12 cellular contexts compared by ENCODE assay signal in genomic region chr17:4332296-4332970, GRCh38. TPM values are rescaled to one million over a fixed set of nuclear protein-coding genes. Genes with fewer than 3 reads are reported as not detected.
A peak's percentile ranks its signal among the peaks of the same experiment; 100 is the strongest.
DNase-seq lines count a peak whose midpoint lies in the region; ATAC-seq, FAIRE-seq and TF ChIP-seq lines count a peak whose summit lies in the region.
"Had no signal": no experiment of that assay in that cellular context is flagged by ENCODE, and none has a peak within 500 bp of the region (broad histone marks: within the 10 kb centered on the region; RNA-seq: fewer than 3 reads in every experiment).

No MANE protein-coding gene starts in this region.

- H3K9me3 ChIP-seq in H9 (ENCODE audit: control insufficient read depth, low read depth, low read length): no peaks in the 10 kb centered on the region
- H3K9me3 ChIP-seq in astrocyte (ENCODE audit: insufficient read depth, low read depth, low read length): no peaks in the 10 kb centered on the region
- no peaks in the 10 kb centered on the region for H3K9me3 ChIP-seq in effector memory CD4-positive, alpha-beta T cell (ENCODE audit: control insufficient read depth, low read length)
- H3K9me3 ChIP-seq in thyroid gland: no peaks in the 10 kb centered on the region
- H3K9me3 ChIP-seq: tibial artery had no signal

- peak overlapping the region in 2 of 3 experiments; percentile 10 to 91; a peak in 4 of 7 replicates for H3K27ac Mint-ChIP-seq in H9
- peak overlapping the region; percentile 13 for H3K27ac Mint-ChIP-seq in astrocyte (ENCODE audit: unreplicated experiment)
- peak overlapping the region; percentile 42 for H3K27ac Mint-ChIP-seq in memory B cell

- no peak overlapping the region for H4K91ac ChIP-seq in H9 (ENCODE audit: insufficient read length, low read depth, low read length)

- ATAC-seq in memory B cell (ENCODE audit: low read depth) (no peak), HG03159 (IDR thresholded peaks at IDR 0.05; ENCODE audit: unreplicated experiment) (no peak)

- H2BK120ac ChIP-seq in H9 (ENCODE audit: low read depth, low read length, poor library complexity, severe bottlenecking): no peak overlapping the region

- no peak overlapping the region for H3K23ac ChIP-seq in H9 (ENCODE audit: insufficient read length, low read depth, low read length)

- no peak overlapping the region for H3K18ac ChIP-seq in H9 (ENCODE audit: insufficient read length, low read depth, low read length)

- H3K79me1 ChIP-seq in H9 (ENCODE audit: insufficient read depth, low read depth, low read length, poor library complexity, severe bottlenecking): peaks cover 6% of the 10 kb centered on the region

- intact Hi-C loops in thyroid gland (cut with DNase I): no loop called here

- H2BK5ac ChIP-seq in H9 (ENCODE audit: insufficient read length, low read length): no peak overlapping the region

- no peak for FAIRE-seq in astrocyte (lab: Jason Lieb, UNC)

- H3K27me3 ChIP-seq in ACC112 (ENCODE audit: insufficient read depth, low read length) (no peaks in the 10 kb centered on the region), H9 (ENCODE audit: insufficient read depth, low read length) (no peaks in the 10 kb centered on the region), astrocyte (ENCODE audit: insufficient read depth, low read length) (no peaks in the 10 kb centered on the region), thyroid gland (no peaks in the 10 kb centered on the region)
- H3K27me3 ChIP-seq in effector memory CD4-positive, alpha-beta T cell (replicated peaks; ENCODE audit: control insufficient read depth, insufficient read depth, low read length, poor library complexity, severe bottlenecking): no peaks in the 10 kb centered on the region
- H3K27me3 ChIP-seq: tibial artery had no signal

- H3K4me3 Mint-ChIP-seq in H9 (no peak overlapping the region; a peak in 1 of 5 replicates), astrocyte (ENCODE audit: unreplicated experiment) (no peak overlapping the region), memory B cell (no peak overlapping the region)

- H3K27ac ChIP-seq in ACC112 (ENCODE audit: low read depth, low read length) (peak overlapping the region; percentile 36; the same call in 1 of the 2 replicates), H9 (ENCODE audit: insufficient read length, low read depth, low read length) (no peak overlapping the region), astrocyte (ENCODE audit: low read depth, low read length) (peak overlapping the region; percentile 38), thyroid gland (no peak overlapping the region)
- H3K27ac ChIP-seq in effector memory CD4-positive, alpha-beta T cell (ENCODE audit: insufficient read depth, low read length, poor library complexity, severe bottlenecking): no peak overlapping the region
- H3K27ac ChIP-seq: tibial artery had no signal

- no peak overlapping the region for H3K4ac ChIP-seq in H9 (ENCODE audit: low read depth, low read length)

- H4K20me1 ChIP-seq in H9 (ENCODE audit: control insufficient read depth, insufficient read depth, insufficient read length) (no peaks in the 10 kb centered on the region), astrocyte (ENCODE audit: insufficient read depth, low read length) (peaks cover 68% of the 10 kb centered on the region)

- TF ChIP-seq POLR2A in thyroid gland (IDR thresholded peaks at IDR 0.05): no peak

- no peak overlapping the region for H3K14ac ChIP-seq in H9 (ENCODE audit: insufficient read depth, low read length)

- H2BK15ac ChIP-seq in H9 (ENCODE audit: low read depth, low read length): no peak overlapping the region

- H3K27me3 Mint-ChIP-seq in H9 (ENCODE audit: low read depth): no peaks in the 10 kb centered on the region
- no peaks in the 10 kb centered on the region for H3K27me3 Mint-ChIP-seq in astrocyte (ENCODE audit: low read depth, unreplicated experiment)
- no peaks in the 10 kb centered on the region for H3K27me3 Mint-ChIP-seq in memory B cell

- peaks cover 29% of the 10 kb centered on the region for H3K4me1 ChIP-seq in ACC112 (ENCODE audit: control insufficient read depth, insufficient read depth, low read length, unreplicated experiment)
- H3K4me1 ChIP-seq in H9 (ENCODE audit: insufficient read depth, low read length): no peaks in the 10 kb centered on the region; the same call in 1 of the 2 replicates
- H3K4me1 ChIP-seq in astrocyte (ENCODE audit: insufficient read depth, low read length): peaks cover 26% of the 10 kb centered on the region
- peaks cover 22% of the 10 kb centered on the region for H3K4me1 ChIP-seq in effector memory CD4-positive, alpha-beta T cell (ENCODE audit: control insufficient read depth, insufficient read depth, low read length, poor library complexity, severe bottlenecking)
- H3K4me1 ChIP-seq in thyroid gland: peaks cover 9 to 14% of the 10 kb centered on the region in 2 donors

- no peak overlapping the region for H4K5ac ChIP-seq in H9 (ENCODE audit: insufficient read length, low read depth, low read length)

- no peak overlapping the region for H2AK5ac ChIP-seq in H9 (ENCODE audit: insufficient read length, low read length)

- peaks cover 7 to 23% (median 11%) of the 10 kb centered on the region in 3 experiments; a peak in 6 of 7 replicates for H3K36me3 Mint-ChIP-seq in H9 (ENCODE audit: insufficient read depth in 1 of 3, low read depth in 3 of 3)
- peaks cover 5% of the 10 kb centered on the region for H3K36me3 Mint-ChIP-seq in astrocyte (ENCODE audit: low read depth, unreplicated experiment)
- H3K36me3 Mint-ChIP-seq in memory B cell: peaks cover 10% of the 10 kb centered on the region

- no peaks in the 10 kb centered on the region for H3K23me2 ChIP-seq in H9 (ENCODE audit: insufficient read length, low read depth, low read length, poor library complexity, severe bottlenecking)

- no peaks in the 10 kb centered on the region for H3K36me3 ChIP-seq in ACC112 (ENCODE audit: insufficient read depth, low read length)
- peaks cover 4% of the 10 kb centered on the region for H3K36me3 ChIP-seq in astrocyte (ENCODE audit: insufficient read depth, low read length)
- H3K36me3 ChIP-seq in effector memory CD4-positive, alpha-beta T cell (ENCODE audit: control insufficient read depth, insufficient read depth, low read length): no peaks in the 10 kb centered on the region
- no peaks in the 10 kb centered on the region for H3K36me3 ChIP-seq in thyroid gland
- H3K36me3 ChIP-seq: tibial artery had no signal

- H4K8ac ChIP-seq in H9 (replicated peaks; ENCODE audit: insufficient read length, low read depth, low read length): no peak overlapping the region

- H3K56ac ChIP-seq in H9 (ENCODE audit: insufficient read length, low read depth, low read length): no peak overlapping the region

- no peak for TF ChIP-seq CTCF in H9 (conservative IDR thresholded peaks at IDR 0.05)
- TF ChIP-seq CTCF in astrocyte (IDR thresholded peaks at IDR 0.05; ENCODE audit: insufficient read depth, low read depth, low read length): no peak
- no peak for TF ChIP-seq CTCF in thyroid gland (IDR thresholded peaks at IDR 0.05)

- no peak for DNase-seq in H9
- no peak for DNase-seq in astrocyte (ENCODE audit: low read depth)
- no peak for DNase-seq in memory B cell (ENCODE audit: low spot score in 2 of 2)
- DNase-seq in NCI-H1048 (lab: John Stamatoyannopoulos, UW): no peak
- DNase-seq in effector memory CD4-positive, alpha-beta T cell: no peak
- DNase-seq in thyroid gland: no peak
- DNase-seq: activated effector memory CD4-positive, alpha-beta T cell treated with anti-CD3 and anti-CD28 coated beads, Interleukin-2, amount 50 U/mL, for 16 hours; NCI-H345; T-helper 9 cell; tibial artery had no signal

- H3K4me2 ChIP-seq in H9 (ENCODE audit: insufficient read depth, insufficient read length, low read length) (no peak overlapping the region), astrocyte (ENCODE audit: low read length) (peak overlapping the region; percentile 26)

- no peak overlapping the region for H2BK12ac ChIP-seq in H9 (ENCODE audit: insufficient read length, low read depth, low read length)

- H2AFZ ChIP-seq in ACC112 (ENCODE audit: low read length, unreplicated experiment) (no peak overlapping the region), H9 (ENCODE audit: low read length) (no peak overlapping the region), astrocyte (ENCODE audit: low read depth, low read length) (no peak overlapping the region)

- no peak overlapping the region for H2BK20ac ChIP-seq in H9 (ENCODE audit: low read depth, low read length, poor library complexity, severe bottlenecking)

- H3K79me2 ChIP-seq in ACC112 (ENCODE audit: control insufficient read depth, insufficient read depth, low read length, unreplicated experiment): peaks cover 82% of the 10 kb centered on the region
- peaks cover 39% of the 10 kb centered on the region; the same call in 1 of the 2 replicates for H3K79me2 ChIP-seq in H9 (ENCODE audit: insufficient read depth, low read length)
- peaks cover 97% of the 10 kb centered on the region for H3K79me2 ChIP-seq in astrocyte (ENCODE audit: insufficient read depth, low read length)

- no peak overlapping the region for H3T11ph ChIP-seq in H9 (ENCODE audit: low read length)

- H3K9ac ChIP-seq in H9 (ENCODE audit: extremely low read depth, insufficient read length, low read length) (no peak overlapping the region), astrocyte (ENCODE audit: low read length) (no peak overlapping the region)

- WGBS in H9 (ENCODE audit: extremely low coverage, insufficient read length, low lambda C conversion rate): no CpG with 5 or more reads among the region's 6 CpGs
- WGBS in thyroid gland, 2 donors: 72 to 75% methylated on average over 6 of the region's 6 CpGs

- peaks cover 46 to 48% of the 10 kb centered on the region in 2 experiments for H3K4me1 Mint-ChIP-seq in H9
- peaks cover 29% of the 10 kb centered on the region for H3K4me1 Mint-ChIP-seq in astrocyte (ENCODE audit: low read depth, unreplicated experiment)
- H3K4me1 Mint-ChIP-seq in memory B cell: peaks cover 30% of the 10 kb centered on the region

- H3K9me3 Mint-ChIP-seq in H9 (no peaks in the 10 kb centered on the region), astrocyte (ENCODE audit: unreplicated experiment) (no peaks in the 10 kb centered on the region), memory B cell (no peaks in the 10 kb centered on the region)

- no peak overlapping the region for H3K4me3 ChIP-seq in ACC112 (ENCODE audit: low read depth, low read length)
- H3K4me3 ChIP-seq in astrocyte (ENCODE audit: insufficient read depth, low read depth, low read length): no peak overlapping the region
- no peak overlapping the region for H3K4me3 ChIP-seq in effector memory CD4-positive, alpha-beta T cell (ENCODE audit: insufficient read depth, low read depth, low read length, poor library complexity, severe bottlenecking)
- no peak overlapping the region for H3K4me3 ChIP-seq in thyroid gland (replicated peaks in 1 of 3)
- H3K4me3 ChIP-seq: tibial artery had no signal

RNA-seq across cellular contexts. Expression of gene UBE2G1, which starts 34.0 kb away (rescaled TPM):
- 185 and 188 TPM in 2 replicates for total RNA-seq in H9 (2021)
- total RNA-seq in astrocyte: 123 and 129 TPM in 2 replicates
- 10 to 100 TPM; 39.1 to 58.0 (median 49.4) TPM for total RNA-seq in thyroid gland

Comparison
In these comparisons a context has a peak if more than half of its experiments do, and no peak if none do; other contexts are left out.
1. H3K27ac ChIP-seq: peak in ACC112 (single experiment) and astrocyte (single experiment); none in H9 (single experiment), effector memory CD4-positive, alpha-beta T cell (single experiment) and thyroid gland (0 of 3).
2. Peak in every context shown above with its lines, with median percentiles within 50 percentile points of each other: H3K27ac Mint-ChIP-seq.